8 cellular contexts compared by ENCODE assay signal in the genomic region with DNA sequence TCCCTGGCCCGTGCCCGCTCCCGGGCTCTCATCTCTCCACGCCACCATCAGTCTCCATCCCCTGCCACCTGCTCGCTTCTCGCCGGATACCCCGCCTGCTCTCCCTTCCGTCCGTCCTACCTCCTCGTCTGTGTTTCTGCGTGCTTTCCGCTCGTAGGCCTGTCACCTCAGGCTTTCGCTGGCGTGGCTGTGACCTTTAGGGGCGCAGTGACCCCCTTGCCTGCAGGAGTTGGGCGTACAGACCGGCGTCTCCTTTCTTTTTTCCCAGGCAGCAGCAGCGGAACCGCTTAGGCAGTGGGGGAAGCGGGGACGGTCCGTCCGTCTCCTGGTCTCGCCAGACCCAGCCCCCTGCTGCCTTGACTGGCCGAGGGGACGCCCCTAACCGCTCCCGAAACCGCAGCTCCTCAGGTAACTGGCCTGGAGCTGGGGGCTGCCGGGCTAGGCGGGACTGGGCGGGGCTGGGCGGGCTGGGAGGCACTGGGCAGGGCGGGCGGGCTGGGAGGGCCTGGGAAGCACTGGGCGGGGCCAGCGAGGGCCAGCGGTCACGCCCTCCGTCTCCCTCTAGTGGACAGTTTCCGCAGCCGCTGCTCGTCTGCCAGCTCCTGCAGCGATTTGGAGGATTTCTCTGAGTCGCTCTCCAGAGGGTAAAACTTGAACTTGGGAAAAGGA. TPM values are rescaled to one million over a fixed set of nuclear protein-coding genes. Genes with fewer than 3 reads are reported as not detected.
DNase-seq lines count a peak whose midpoint lies in the region; ATAC-seq, FAIRE-seq and TF ChIP-seq lines count a peak whose summit lies in the region.

No MANE protein-coding gene starts in this region.

- peak; percentile 56 to 86 for TF ChIP-seq CTCF in endothelial cell of umbilical vein (IDR thresholded peaks at IDR 0.05; ENCODE audit: extremely low read depth in 1 of 2, insufficient read depth in 1 of 2, low read depth in 1 of 2, low read length in 2 of 2)
- TF ChIP-seq CTCF in mucosa of descending colon (IDR thresholded peaks at IDR 0.05), result peak; percentile 95

- FAIRE-seq in endothelial cell of umbilical vein (lab: Jason Lieb, UNC), result peak; percentile 58

- peak overlapping the region; percentile 93 for H2AFZ ChIP-seq in endothelial cell of umbilical vein (ENCODE audit: low read depth, low read length)

- H3K79me2 ChIP-seq in endothelial cell of umbilical vein (ENCODE audit: control insufficient read depth, insufficient read depth, low read length), result no peaks in the 10 kb centered on the region

- peaks cover 11% of the 10 kb centered on the region for H3K4me1 ChIP-seq in endothelial cell of umbilical vein (ENCODE audit: control insufficient read depth, extremely low read depth, insufficient read depth, low read length)
- H3K4me1 ChIP-seq in mucosa of descending colon (ENCODE audit: low read depth), result peaks cover 14% of the 10 kb centered on the region

- no peak overlapping the region for H3K9ac ChIP-seq in endothelial cell of umbilical vein (replicated peaks; ENCODE audit: extremely low read depth, insufficient read depth, low read length)

- CTCF ChIA-PET in endothelial cell of umbilical vein (lab: Charles Lee), result interaction anchor here (0.6 to 3.0 kb wide), 27 partner anchors 11 to 248 kb away, joined by 3 to 52 read pairs (median 4); a partner anchor contains a TSS

- POLR2A ChIA-PET in endothelial cell of umbilical vein (lab: Charles Lee), result no interaction called here

- no TSS peak for BruUV-seq in endothelial cell of umbilical vein (replicated peaks; lab: Mats Ljungman, UMichigan)

- intact Hi-C loops in endothelial cell of umbilical vein (cut with micrococcal nuclease), result loop anchor here (2.0 to 5.0 kb wide), 2 partner anchors 89 to 102 kb away; a partner anchor contains a TSS
- intact Hi-C loops in mucosa of descending colon (cut with DNase I, micrococcal nuclease), result no loop called here

- peak overlapping the region; percentile 95 for H3K4me2 ChIP-seq in endothelial cell of umbilical vein (ENCODE audit: insufficient read depth, low read length)

- H3K36me3 ChIP-seq in endothelial cell of umbilical vein (ENCODE audit: control insufficient read depth in 2 of 2, extremely low read depth in 1 of 2, insufficient read depth in 2 of 2, low read length in 2 of 2) (peaks cover 0 to 5% of the 10 kb centered on the region in 2 experiments), mucosa of descending colon (ENCODE audit: low read depth) (no peaks in the 10 kb centered on the region)

- peak; percentile 43 for ATAC-seq in HG03565 (IDR thresholded peaks at IDR 0.05; ENCODE audit: unreplicated experiment)
- peak; percentile 85 for ATAC-seq in mucosa of descending colon
- ATAC-seq in HG02884 (IDR thresholded peaks at IDR 0.05; ENCODE audit: unreplicated experiment), result no peak

- H3K27me3 ChIP-seq in endothelial cell of umbilical vein (ENCODE audit: control insufficient read depth in 2 of 2, insufficient read depth in 2 of 2, low read length in 2 of 2), result peaks cover 4 to 8% of the 10 kb centered on the region in 2 experiments

- H3K4me3 ChIP-seq in endothelial cell of umbilical vein (replicated peaks in 1 of 3; ENCODE audit: insufficient read depth in 1 of 3, low read depth in 1 of 3, low read length in 3 of 3) (peak overlapping the region; percentile 47 to 69 (median 59)), mucosa of descending colon (no peak overlapping the region)

- H3K27ac ChIP-seq in endothelial cell of umbilical vein (ENCODE audit: insufficient read depth, low read depth, low read length), result no peak overlapping the region

- peak; percentile 82 for DNase-seq in ELR (ENCODE audit: low read depth)
- peak; percentile 89 for DNase-seq in NCI-H82 (lab: John Stamatoyannopoulos, UW)
- DNase-seq in activated CD8-positive, alpha-beta memory T cell treated with anti-CD3 and anti-CD28 coated beads, Interleukin-2, amount 50 U/mL, for 24 hours (ENCODE audit: extremely low read depth), result peak; percentile 37
- DNase-seq in endothelial cell of umbilical vein (ENCODE audit: low read depth, low spot score), result peak; percentile 76
- peak; percentile 84 to 90 (median 88) for DNase-seq in mucosa of descending colon
- DNase-seq in stimulated activated CD8-positive, alpha-beta memory T cell treated with anti-CD3 and anti-CD28 coated beads, Interleukin-2, amount 100 ng/mL, for 1 hour (ENCODE audit: low read depth in 2 of 2), result peak; percentile 61 to 74

- no peak for TF ChIP-seq POLR2A in endothelial cell of umbilical vein (IDR thresholded peaks at IDR 0.05; ENCODE audit: low read depth, low read length)

- H3K9me1 ChIP-seq in endothelial cell of umbilical vein (replicated peaks; ENCODE audit: control insufficient read depth, extremely low read depth, insufficient read depth, low read length), result no peaks in the 10 kb centered on the region

- H3K9me3 ChIP-seq in endothelial cell of umbilical vein (replicated peaks; ENCODE audit: control insufficient read depth, insufficient read depth, low read length) (no peaks in the 10 kb centered on the region), mucosa of descending colon (no peaks in the 10 kb centered on the region)

- dilution Hi-C loops in endothelial cell of umbilical vein (cut with MboI; ENCODE audit: extremely low pct_ligation_motif_present, low sequenced_read_pairs), result no loop called here

- H4K20me1 ChIP-seq in endothelial cell of umbilical vein (replicated peaks; ENCODE audit: control insufficient read depth, extremely low read depth, insufficient read depth, low read length), result no peaks in the 10 kb centered on the region

TF ChIP-seq in endothelial cell of umbilical vein, 7 proteins besides CTCF, POLR2A, EP300 and RAD21:
- no peak for TF ChIP-seq MYC (IDR thresholded peaks at IDR 0.05; ENCODE audit: low read depth, low read length)
- no peak for TF ChIP-seq GATA2 (IDR thresholded peaks at IDR 0.05; ENCODE audit: insufficient read depth, insufficient read length, low read depth, low read length)
- TF ChIP-seq, protein P1, sequence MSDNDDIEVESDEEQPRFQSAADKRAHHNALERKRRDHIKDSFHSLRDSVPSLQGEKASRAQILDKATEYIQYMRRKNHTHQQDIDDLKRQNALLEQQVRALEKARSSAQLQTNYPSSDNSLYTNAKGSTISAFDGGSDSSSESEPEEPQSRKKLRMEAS (IDR thresholded peaks at IDR 0.05; ENCODE audit: insufficient read depth, insufficient read length), result no peak
- no peak for TF ChIP-seq JUN (IDR thresholded peaks at IDR 0.05; ENCODE audit: borderline replicate concordance, insufficient read depth, insufficient read length, low read depth)
- no peak for TF ChIP-seq EZH2 (IDR thresholded peaks at IDR 0.05; ENCODE audit: borderline replicate concordance, low read depth, low read length, severe bottlenecking)
- no peak for TF ChIP-seq FOS (IDR thresholded peaks at IDR 0.05; ENCODE audit: borderline replicate concordance, insufficient read depth, low read length)
- no peak for TF ChIP-seq POLR2AphosphoS5 (IDR thresholded peaks at IDR 0.05; ENCODE audit: insufficient read depth, low read depth, low read length)
TF ChIP-seq in endothelial cell of umbilical vein: peak in this region for 0.

RNA-seq across cellular contexts. Expression of a gene that starts 6.3 kb away (rescaled TPM):
- total RNA-seq in endothelial cell of umbilical vein, result not detected in 2 replicates
- not detected in 2 replicates for polyA plus RNA-seq in endothelial cell of umbilical vein
- polyA plus RNA-seq in endothelial cell of umbilical vein (2011; cell fraction: cytosol; rRNA removed), result not detected in 2 replicates
- polyA plus RNA-seq in endothelial cell of umbilical vein (2011; cell fraction: nucleus; rRNA removed), result not detected in 2 replicates
- polyA plus RNA-seq in endothelial cell of umbilical vein (2012), result not detected in 2 replicates
- polyA minus RNA-seq in endothelial cell of umbilical vein, result not detected in 2 replicates
- not detected for polyA minus RNA-seq in endothelial cell of umbilical vein (2011; cell fraction: cytosol; rRNA and poly(A)+ RNA removed)
- not detected in 2 replicates for polyA minus RNA-seq in endothelial cell of umbilical vein (2011; cell fraction: nucleus; rRNA and poly(A)+ RNA removed)
- total RNA-seq in mucosa of descending colon, result not detected

RNA-seq across cellular contexts. Expression of a gene that starts 21.3 kb away (rescaled TPM):
- total RNA-seq in endothelial cell of umbilical vein (14.8 and 20.1 TPM in 2 replicates), mucosa of descending colon (10 to 100 TPM; 16.5 to 25.0 (median 17.6) TPM)
- polyA plus RNA-seq in endothelial cell of umbilical vein, result 9.6 and 10.3 TPM in 2 replicates
- polyA plus RNA-seq in endothelial cell of umbilical vein (2011; cell fraction: cytosol; rRNA removed), result 6.7 and 8.7 TPM in 2 replicates
- 19.2 and 22.3 TPM in 2 replicates for polyA plus RNA-seq in endothelial cell of umbilical vein (2011; cell fraction: nucleus; rRNA removed)
- polyA plus RNA-seq in endothelial cell of umbilical vein (2012), result 6.3 and 12.3 TPM in 2 replicates
- 6.4 and 11.9 TPM in 2 replicates for polyA minus RNA-seq in endothelial cell of umbilical vein
- polyA minus RNA-seq in endothelial cell of umbilical vein (2011; cell fraction: cytosol; rRNA and poly(A)+ RNA removed), result 0.92 TPM
- polyA minus RNA-seq in endothelial cell of umbilical vein (2011; cell fraction: nucleus; rRNA and poly(A)+ RNA removed), result 7.0 and 18.4 TPM in 2 replicates

RNA-seq across cellular contexts. Expression of a gene that starts 24.2 kb away (rescaled TPM):
- not detected in 2 replicates for total RNA-seq in endothelial cell of umbilical vein
- polyA plus RNA-seq in endothelial cell of umbilical vein, result not detected in 2 replicates
- polyA plus RNA-seq in endothelial cell of umbilical vein (2011; cell fraction: cytosol; rRNA removed), result not detected in 2 replicates
- polyA plus RNA-seq in endothelial cell of umbilical vein (2011; cell fraction: nucleus; rRNA removed), result not detected in 2 replicates
- not detected in 2 replicates for polyA plus RNA-seq in endothelial cell of umbilical vein (2012)
- polyA minus RNA-seq in endothelial cell of umbilical vein, result not detected in 2 replicates
- not detected for polyA minus RNA-seq in endothelial cell of umbilical vein (2011; cell fraction: cytosol; rRNA and poly(A)+ RNA removed)
- not detected in 2 replicates for polyA minus RNA-seq in endothelial cell of umbilical vein (2011; cell fraction: nucleus; rRNA and poly(A)+ RNA removed)
- total RNA-seq in mucosa of descending colon, result not detected

RNA-seq across cellular contexts. Expression of a gene that starts 42.9 kb away (rescaled TPM):
- total RNA-seq in endothelial cell of umbilical vein (34.2 and 35.2 TPM in 2 replicates), mucosa of descending colon (1 to 10 TPM in 2 of 3 donors, under 1 TPM in 1; 0.55 to 3.0 (median 1.3) TPM)
- 4.2 and 5.6 TPM in 2 replicates for polyA plus RNA-seq in endothelial cell of umbilical vein
- 6.6 and 7.5 TPM in 2 replicates for polyA plus RNA-seq in endothelial cell of umbilical vein (2011; cell fraction: cytosol; rRNA removed)
- polyA plus RNA-seq in endothelial cell of umbilical vein (2011; cell fraction: nucleus; rRNA removed), result 9.8 and 12.1 TPM in 2 replicates
- 8.7 and 10.4 TPM in 2 replicates for polyA plus RNA-seq in endothelial cell of umbilical vein (2012)
- polyA minus RNA-seq in endothelial cell of umbilical vein, result 13.0 and 16.1 TPM in 2 replicates
- not detected for polyA minus RNA-seq in endothelial cell of umbilical vein (2011; cell fraction: cytosol; rRNA and poly(A)+ RNA removed)
- polyA minus RNA-seq in endothelial cell of umbilical vein (2011; cell fraction: nucleus; rRNA and poly(A)+ RNA removed), result 8.9 and 9.0 TPM in 2 replicates

Comparison
In these comparisons a context has a peak if more than half of its experiments do, and no peak if none do; other contexts are left out.
1. DNase-seq: peak in every context shown above with its lines; median percentile 89 in NCI-H82; 88 in mucosa of descending colon; 82 in ELR; 76 in endothelial cell of umbilical vein; 68 in stimulated activated CD8-positive, alpha-beta memory T cell treated with anti-CD3 and anti-CD28 coated beads, Interleukin-2, amount 100 ng/mL, for 1 hour; 37 in activated CD8-positive, alpha-beta memory T cell treated with anti-CD3 and anti-CD28 coated beads, Interleukin-2, amount 50 U/mL, for 24 hours.